Comparison of ENCODE assay signal across 12 cellular contexts in the genomic region with DNA sequence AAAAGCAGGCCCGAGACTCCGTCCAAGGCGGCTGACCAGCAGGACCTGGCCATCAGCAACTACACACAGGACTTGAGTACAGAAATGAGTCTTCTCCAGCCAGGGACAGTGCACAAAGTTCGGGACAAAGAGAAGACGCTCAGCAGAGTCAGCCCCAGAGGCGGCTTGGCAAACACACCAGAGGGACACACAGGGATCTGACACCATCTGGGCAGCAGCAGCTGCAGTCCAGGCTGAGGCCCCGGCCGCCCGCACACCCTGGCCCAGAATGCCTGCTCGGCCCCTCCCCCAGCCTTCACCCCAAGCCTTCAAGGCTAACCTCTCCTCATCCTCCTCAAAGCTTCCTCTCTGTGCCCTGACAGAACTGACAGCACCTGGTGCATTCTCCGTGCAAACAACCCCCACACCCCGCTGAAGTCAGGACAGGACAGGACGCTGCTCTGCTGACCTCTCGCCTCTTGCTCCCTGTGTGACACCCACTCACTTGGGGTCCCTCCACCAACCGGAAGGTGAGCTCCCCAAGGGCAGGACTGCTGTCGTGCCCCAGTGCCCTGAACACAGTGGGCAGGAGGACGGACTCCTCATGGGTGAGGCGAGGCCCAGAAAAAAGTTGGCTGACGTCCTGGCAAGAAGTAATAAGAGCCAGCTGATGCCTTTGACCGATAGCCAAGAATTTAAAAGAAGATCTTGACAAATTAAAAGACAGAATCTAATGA.
DNase-seq lines count a peak whose midpoint lies in the region; ATAC-seq and TF ChIP-seq lines count a peak whose summit lies in the region.
"Had no signal": no experiment of that assay in that cellular context is flagged by ENCODE, and none has a peak within 500 bp of the region (broad histone marks: within the 10 kb centered on the region; RNA-seq: fewer than 3 reads in every experiment).

No MANE protein-coding gene starts in this region.

- no peak for TF ChIP-seq CTCF in WI38 (IDR thresholded peaks at IDR 0.05; ENCODE audit: low read depth, low read length)
- TF ChIP-seq CTCF in heart right ventricle (IDR thresholded peaks at IDR 0.05) = no peak

- intact Hi-C loops in heart right ventricle (cut with DNase I) = loop anchor here in 1 of 10 donors (10.0 kb wide), 1 partner anchor 55 kb away; no protein-coding TSS in a partner anchor

- H3K4me2 ChIP-seq in BLaER1 treated with 17β-estradiol and CSF1 and Interleukin-3, amounts not matched to agents 10 nM and 100 nM = peak overlapping the region; percentile 24 to 75 (median 67)

- ATAC-seq in heart right ventricle (peak; percentile 49 to 71 (median 64)), HG03039 (IDR thresholded peaks at IDR 0.05; ENCODE audit: unreplicated experiment) (no peak), GM18870 (IDR thresholded peaks at IDR 0.05; ENCODE audit: unreplicated experiment) (no peak)

- H3K36me3 ChIP-seq in BLaER1 treated with 17β-estradiol and CSF1 and Interleukin-3, amounts not matched to agents 10 nM and 100 nM = peaks cover 0 to 10% (median 7%) of the 10 kb centered on the region in 11 experiments; a peak in 5 of 22 replicates
- H3K36me3 ChIP-seq in heart right ventricle = no peaks in the 10 kb centered on the region
- no peaks in the 10 kb centered on the region for H3K36me3 ChIP-seq in rectal smooth muscle tissue (ENCODE audit: control insufficient read depth, insufficient read depth, low read length)

- H3K9ac ChIP-seq in BLaER1 treated with 17β-estradiol and CSF1 and Interleukin-3, amounts not matched to agents 10 nM and 100 nM = peak overlapping the region in 4 of 11 experiments; percentile 20 to 29 (median 24); a peak in 8 of 22 replicates
- peak overlapping the region; percentile 36 for H3K9ac ChIP-seq in rectal smooth muscle tissue (ENCODE audit: low read length)

- H3K27me3 ChIP-seq in BLaER1 treated with 17β-estradiol and CSF1 and Interleukin-3, amounts not matched to agents 10 nM and 100 nM = no peaks in the 10 kb centered on the region
- no peaks in the 10 kb centered on the region for H3K27me3 ChIP-seq in heart right ventricle
- no peaks in the 10 kb centered on the region for H3K27me3 ChIP-seq in rectal smooth muscle tissue (ENCODE audit: control insufficient read depth, insufficient read depth, low read length)

- no peak overlapping the region for H3K4me3 ChIP-seq in BLaER1 treated with 17β-estradiol and CSF1 and Interleukin-3, amounts not matched to agents 10 nM and 100 nM
- H3K4me3 ChIP-seq in WI38 (ENCODE audit: low read depth, low read length) (peak overlapping the region; percentile 17), heart right ventricle (peak overlapping the region in 4 of 10 donors; percentile 0 to 26 (median 11)), rectal smooth muscle tissue (ENCODE audit: low read length) (peak overlapping the region; percentile 46)

- 44 to 52% methylated on average over 20 of the region's 20 CpGs for WGBS in heart right ventricle, 2 donors

- H4K20me1 ChIP-seq in BLaER1 treated with 17β-estradiol and CSF1 and Interleukin-3, amounts not matched to agents 10 nM and 100 nM = peaks cover 0 to 48% (median 16%) of the 10 kb centered on the region in 11 experiments; a peak in 14 of 22 replicates

- DNase-seq in heart right ventricle (peak; percentile 40 to 57), AML-193 (lab: John Stamatoyannopoulos, UW) (no peak), NCI-H2227 treated with DMSO at 0.1 percent for 48 hours (lab: John Stamatoyannopoulos, UW) (no peak)
- DNase-seq: activated CD4-positive, alpha-beta T cell treated with anti-CD3 and anti-CD28 coated beads, Interleukin-2, amount 50 U/mL, for 48 hours; DND-41; MV-4-11; stimulated activated CD4-positive, alpha-beta T cell treated with anti-CD3 and anti-CD28 coated beads, Interleukin-2, amount 100 ng/mL, for 24 hours had no signal

- peaks cover 31 to 53% (median 47%) of the 10 kb centered on the region in 10 experiments for H3K4me1 ChIP-seq in BLaER1 treated with 17β-estradiol and CSF1 and Interleukin-3, amounts not matched to agents 10 nM and 100 nM
- H3K4me1 ChIP-seq in heart right ventricle (peaks cover 11 to 51% (median 39%) of the 10 kb centered on the region in 9 donors), rectal smooth muscle tissue (ENCODE audit: control insufficient read depth, insufficient read depth, low read length) (peaks cover 27% of the 10 kb centered on the region)

- peaks cover 4 to 24% (median 8%) of the 10 kb centered on the region in 11 experiments; a peak in 15 of 22 replicates for H3K9me3 ChIP-seq in BLaER1 treated with 17β-estradiol and CSF1 and Interleukin-3, amounts not matched to agents 10 nM and 100 nM (replicated peaks in 1 of 11)
- H3K9me3 ChIP-seq in heart right ventricle = peaks cover 0 to 4% (median 0%) of the 10 kb centered on the region in 11 donors

- peak overlapping the region in 6 of 11 experiments; percentile 1 to 60 (median 34); a peak in 6 of 22 replicates for H3K27ac ChIP-seq in BLaER1 treated with 17β-estradiol and CSF1 and Interleukin-3, amounts not matched to agents 10 nM and 100 nM
- H3K27ac ChIP-seq in heart right ventricle (peak overlapping the region; percentile 72 to 90 (median 78)), rectal smooth muscle tissue (ENCODE audit: low read depth, low read length) (peak overlapping the region; percentile 88)

Comparison
In these comparisons a context has a peak if more than half of its experiments do, and no peak if none do; other contexts are left out.
1. H3K27ac ChIP-seq: peak in every context shown above with its lines; median percentile 88 in rectal smooth muscle tissue; 78 in heart right ventricle; 34 in BLaER1 treated with 17β-estradiol and CSF1 and Interleukin-3, amounts not matched to agents 10 nM and 100 nM.
2. H3K4me3 ChIP-seq: peak in WI38 (single experiment) and rectal smooth muscle tissue (single experiment); none in BLaER1 treated with 17β-estradiol and CSF1 and Interleukin-3, amounts not matched to agents 10 nM and 100 nM (0 of 10).
3. ATAC-seq: peak in heart right ventricle (8 of 8); none in HG03039 (single experiment) and GM18870 (single experiment).
4. DNase-seq: peak in heart right ventricle (2 of 2); none in AML-193 (0 of 2) and NCI-H2227 treated with DMSO at 0.1 percent for 48 hours (single experiment).